Comparison of ENCODE assay signal across 19 cellular contexts in the genomic region with DNA sequence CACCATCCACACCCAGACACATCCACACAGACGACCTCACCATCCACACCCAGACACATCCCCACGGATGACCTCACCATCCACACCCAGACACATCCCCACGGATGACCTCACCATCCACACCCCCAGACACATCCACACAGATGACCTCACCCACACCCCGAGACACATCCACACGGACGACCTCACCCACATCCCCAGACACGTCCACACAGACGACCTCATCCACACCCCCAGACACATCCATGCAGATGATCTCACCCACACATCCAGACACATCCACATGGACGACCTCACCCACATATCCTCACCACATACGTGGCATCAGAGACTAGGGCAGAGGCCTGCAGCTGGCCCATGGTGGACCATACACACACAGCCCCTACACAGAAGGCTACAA. TPM values are rescaled to one million over a fixed set of nuclear protein-coding genes. Genes with fewer than 3 reads are reported as not detected.
DNase-seq lines count a peak whose midpoint lies in the region; ATAC-seq, FAIRE-seq and TF ChIP-seq lines count a peak whose summit lies in the region.
"Had no signal": no experiment of that assay in that cellular context is flagged by ENCODE, and none has a peak within 500 bp of the region (broad histone marks: within the 10 kb centered on the region; RNA-seq: fewer than 3 reads in every experiment).

No MANE protein-coding gene starts in this region.

- no peaks in the 10 kb centered on the region for H3K9me3 ChIP-seq in MG63
- no peaks in the 10 kb centered on the region for H3K9me3 ChIP-seq in endothelial cell of umbilical vein (replicated peaks; ENCODE audit: control insufficient read depth, insufficient read depth, low read length)
- H3K9me3 ChIP-seq: HAP-1 had no signal

- dilution Hi-C loops in endothelial cell of umbilical vein (cut with MboI; ENCODE audit: extremely low pct_ligation_motif_present, low sequenced_read_pairs) = no loop called here

- H3K79me2 ChIP-seq in endothelial cell of umbilical vein (ENCODE audit: control insufficient read depth, insufficient read depth, low read length) = no peaks in the 10 kb centered on the region

- H3K4me3 ChIP-seq in MG63 (no peak overlapping the region), endothelial cell of umbilical vein (replicated peaks in 1 of 3; ENCODE audit: insufficient read depth in 1 of 3, low read depth in 1 of 3, low read length in 3 of 3) (no peak overlapping the region)
- H3K4me3 ChIP-seq: HAP-1 had no signal

- no peak overlapping the region for H3K27ac ChIP-seq in endothelial cell of umbilical vein (ENCODE audit: insufficient read depth, low read depth, low read length)

- BruUV-seq in endothelial cell of umbilical vein (replicated peaks; lab: Mats Ljungman, UMichigan) = no TSS peak

- H3K4me2 ChIP-seq in endothelial cell of umbilical vein (ENCODE audit: insufficient read depth, low read length) = no peak overlapping the region

- no peaks in the 10 kb centered on the region for H3K9me1 ChIP-seq in endothelial cell of umbilical vein (replicated peaks; ENCODE audit: control insufficient read depth, extremely low read depth, insufficient read depth, low read length)

- no peaks in the 10 kb centered on the region for H4K20me1 ChIP-seq in endothelial cell of umbilical vein (replicated peaks; ENCODE audit: control insufficient read depth, extremely low read depth, insufficient read depth, low read length)

- DNase-seq in AG20443 (ENCODE audit: low spot score) = peak; percentile 44
- peak; percentile 48 for DNase-seq in MG63
- DNase-seq in endothelial cell of umbilical vein (ENCODE audit: low read depth, low spot score) = no peak
- peak; percentile 43 for DNase-seq in iris pigment epithelial cell (ENCODE audit: low read depth)
- no peak for DNase-seq in activated CD4-positive, alpha-beta T cell treated with anti-CD3 and anti-CD28 coated beads for 4 hours
- DNase-seq in NCI-H146 (lab: John Stamatoyannopoulos, UW) = no peak
- DNase-seq in activated T-cell treated with anti-CD3 and anti-CD28 coated beads for 4 hours = no peak
- DNase-seq: C1 segment of cervical spinal cord, DMS53, NCI-H1092 treated with DMSO at 0.1 percent for 48 hours, NCI-H1694, NCI-H2107, NCI-H345, NCI-H526 treated with DMSO at 0.1 percent for 48 hours, SHP77 treated with DMSO at 0.1 percent for 48 hours had no signal

- no peaks in the 10 kb centered on the region for H3K27me3 ChIP-seq in MG63
- H3K27me3 ChIP-seq in endothelial cell of umbilical vein (ENCODE audit: control insufficient read depth in 2 of 2, insufficient read depth in 2 of 2, low read length in 2 of 2) = no peaks in the 10 kb centered on the region

- no peak for TF ChIP-seq CTCF in endothelial cell of umbilical vein (IDR thresholded peaks at IDR 0.05; ENCODE audit: extremely low read depth in 1 of 2, insufficient read depth in 1 of 2, low read depth in 1 of 2, low read length in 2 of 2)

- POLR2A ChIA-PET in endothelial cell of umbilical vein (lab: Charles Lee) = no interaction called here

- no peak overlapping the region for H2AFZ ChIP-seq in endothelial cell of umbilical vein (ENCODE audit: low read depth, low read length)

- no peak for FAIRE-seq in endothelial cell of umbilical vein (lab: Jason Lieb, UNC)

- CTCF ChIA-PET in endothelial cell of umbilical vein (lab: Charles Lee) = no interaction called here

- intact Hi-C loops in endothelial cell of umbilical vein (cut with micrococcal nuclease) = no loop called here

- H3K9ac ChIP-seq in endothelial cell of umbilical vein (replicated peaks; ENCODE audit: extremely low read depth, insufficient read depth, low read length) = no peak overlapping the region

- TF ChIP-seq POLR2A in endothelial cell of umbilical vein (IDR thresholded peaks at IDR 0.05; ENCODE audit: low read depth, low read length) = no peak

- H3K36me3 ChIP-seq in MG63 (no peaks in the 10 kb centered on the region), endothelial cell of umbilical vein (ENCODE audit: control insufficient read depth in 2 of 2, extremely low read depth in 1 of 2, insufficient read depth in 2 of 2, low read length in 2 of 2) (no peaks in the 10 kb centered on the region)
- H3K36me3 ChIP-seq: HAP-1 had no signal

- no peaks in the 10 kb centered on the region for H3K4me1 ChIP-seq in endothelial cell of umbilical vein (ENCODE audit: control insufficient read depth, extremely low read depth, insufficient read depth, low read length)
- H3K4me1 ChIP-seq: HAP-1 had no signal

- no peak for ATAC-seq in HG02759 (IDR thresholded peaks at IDR 0.05; ENCODE audit: unreplicated experiment)
- ATAC-seq: SK-N-SH treated with all-trans-retinoic acid at 6 μM for 48 hours had no signal

TF ChIP-seq in endothelial cell of umbilical vein, 7 proteins besides CTCF, POLR2A, EP300 and RAD21:
- TF ChIP-seq JUN (IDR thresholded peaks at IDR 0.05; ENCODE audit: borderline replicate concordance, insufficient read depth, insufficient read length, low read depth) (peak; percentile 19), EZH2 (IDR thresholded peaks at IDR 0.05; ENCODE audit: borderline replicate concordance, low read depth, low read length, severe bottlenecking) (no peak), POLR2AphosphoS5 (IDR thresholded peaks at IDR 0.05; ENCODE audit: insufficient read depth, low read depth, low read length) (no peak), MYC (IDR thresholded peaks at IDR 0.05; ENCODE audit: low read depth, low read length) (no peak), GATA2 (IDR thresholded peaks at IDR 0.05; ENCODE audit: insufficient read depth, insufficient read length, low read depth, low read length) (no peak)
- TF ChIP-seq, protein P1, sequence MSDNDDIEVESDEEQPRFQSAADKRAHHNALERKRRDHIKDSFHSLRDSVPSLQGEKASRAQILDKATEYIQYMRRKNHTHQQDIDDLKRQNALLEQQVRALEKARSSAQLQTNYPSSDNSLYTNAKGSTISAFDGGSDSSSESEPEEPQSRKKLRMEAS (IDR thresholded peaks at IDR 0.05; ENCODE audit: insufficient read depth, insufficient read length) = no peak

RNA-seq across cellular contexts. Expression of a gene that starts 14.7 kb away (rescaled TPM):
- total RNA-seq in MG63 (2014; rRNA removed; shearing (Covaris generic); ENCODE audit: low replicate concordance) = 18.5 and 72.0 TPM in 2 replicates
- total RNA-seq in endothelial cell of umbilical vein = 0.84 and 1.8 TPM in 2 replicates
- 1.8 and 2.6 TPM in 2 replicates for polyA plus RNA-seq in endothelial cell of umbilical vein
- polyA plus RNA-seq in endothelial cell of umbilical vein (2011; cell fraction: cytosol; rRNA removed) = 1.1 and 1.9 TPM in 2 replicates
- 0.43 and 0.53 TPM in 2 replicates for polyA plus RNA-seq in endothelial cell of umbilical vein (2011; cell fraction: nucleus; rRNA removed)
- 0.42 and 0.56 TPM in 2 replicates for polyA plus RNA-seq in endothelial cell of umbilical vein (2012)
- 1.6 and 2.7 TPM in 2 replicates for polyA minus RNA-seq in endothelial cell of umbilical vein
- polyA minus RNA-seq in endothelial cell of umbilical vein (2011; cell fraction: cytosol; rRNA and poly(A)+ RNA removed) = 1.9 TPM
- polyA minus RNA-seq in endothelial cell of umbilical vein (2011; cell fraction: nucleus; rRNA and poly(A)+ RNA removed) = not detected in 2 replicates
- total RNA-seq: MCF 10A had no signal

RNA-seq across cellular contexts. Expression of a gene that starts 25.4 kb away (rescaled TPM):
- total RNA-seq in MG63 (2014; rRNA removed; shearing (Covaris generic); ENCODE audit: low replicate concordance) = 25.8 and 32.4 TPM in 2 replicates
- 19.4 and 21.4 TPM in 2 replicates for total RNA-seq in endothelial cell of umbilical vein
- polyA plus RNA-seq in endothelial cell of umbilical vein = 34.6 and 48.6 TPM in 2 replicates
- 15.7 and 19.5 TPM in 2 replicates for polyA plus RNA-seq in endothelial cell of umbilical vein (2011; cell fraction: cytosol; rRNA removed)
- polyA plus RNA-seq in endothelial cell of umbilical vein (2011; cell fraction: nucleus; rRNA removed) = 12.2 and 12.8 TPM in 2 replicates
- 20.8 and 22.9 TPM in 2 replicates for polyA plus RNA-seq in endothelial cell of umbilical vein (2012)
- 13.1 and 15.8 TPM in 2 replicates for polyA minus RNA-seq in endothelial cell of umbilical vein
- polyA minus RNA-seq in endothelial cell of umbilical vein (2011; cell fraction: cytosol; rRNA and poly(A)+ RNA removed) = 9.4 TPM
- 3.0 and 5.0 TPM in 2 replicates for polyA minus RNA-seq in endothelial cell of umbilical vein (2011; cell fraction: nucleus; rRNA and poly(A)+ RNA removed)

Comparison
In these comparisons a context has a peak if more than half of its experiments do, and no peak if none do; other contexts are left out.
1. DNase-seq: peak in AG20443 (single experiment), MG63 (single experiment) and iris pigment epithelial cell (single experiment); none in endothelial cell of umbilical vein (single experiment), activated CD4-positive, alpha-beta T cell treated with anti-CD3 and anti-CD28 coated beads for 4 hours (0 of 2), NCI-H146 (single experiment) and activated T-cell treated with anti-CD3 and anti-CD28 coated beads for 4 hours (single experiment).